19 cellular contexts compared by ENCODE assay signal in genomic region chr16:10255728-10256127, GRCh38.
DNase-seq lines count a peak whose midpoint lies in the region; ATAC-seq and TF ChIP-seq lines count a peak whose summit lies in the region.
"Had no signal": no experiment of that assay in that cellular context is flagged by ENCODE, and none has a peak within 500 bp of the region (broad histone marks: within the 10 kb centered on the region; RNA-seq: fewer than 3 reads in every experiment).

No MANE protein-coding gene starts in this region.

- H3K79me2 ChIP-seq in mammary epithelial cell (ENCODE audit: insufficient read depth, low read length) = no peaks in the 10 kb centered on the region

- intact Hi-C loops in mammary epithelial cell (cut with micrococcal nuclease) (loop anchor here (1.0 to 10.0 kb wide), 5 partner anchors 59 to 1381 kb away; no protein-coding TSS in a partner anchor), MCF 10A (cut with micrococcal nuclease) (loop anchor here (1.0 kb wide), 1 partner anchor 254 kb away; no protein-coding TSS in a partner anchor), left cardiac atrium (cut with DNase I) (loop anchor here in 1 of 2 donors (2.0 to 10.0 kb wide), 2 partner anchors 255 to 479 kb away; no protein-coding TSS in a partner anchor), prostate gland (cut with DNase I) (loop anchor here (2.0 kb wide), 1 partner anchor 253 kb away; no protein-coding TSS in a partner anchor)

- no peaks in the 10 kb centered on the region for H3K27me3 Mint-ChIP-seq in MCF 10A (ENCODE audit: insufficient read depth, unreplicated experiment)
- peaks cover 12% of the 10 kb centered on the region for H3K27me3 Mint-ChIP-seq in activated T-helper 17 cell treated with anti-CD3 and anti-CD28 coated beads, Interleukin-2, amount 50 U/mL, for 72 hours
- H3K27me3 Mint-ChIP-seq in T-helper 2 cell treated with Interferon-gamma antibody and Interleukin-4, amounts not matched to agents 5 μg/mL and 100 μg/mL, for 36 hours (ENCODE audit: low read depth) = peaks cover 2% of the 10 kb centered on the region

- H4K20me1 ChIP-seq in mammary epithelial cell (ENCODE audit: insufficient read depth, low read length) = no peaks in the 10 kb centered on the region

- in situ Hi-C loops in mammary epithelial cell (cut with MboI; ENCODE audit: low sequenced_read_pairs in 2 of 2) = loop anchor here (5.0 kb wide), 1 partner anchor 252 kb away; no protein-coding TSS in a partner anchor

- peaks cover 11% of the 10 kb centered on the region for H3K4me1 Mint-ChIP-seq in MCF 10A (ENCODE audit: insufficient read depth, unreplicated experiment)
- H3K4me1 Mint-ChIP-seq in activated T-helper 17 cell treated with anti-CD3 and anti-CD28 coated beads, Interleukin-2, amount 50 U/mL, for 72 hours = no peaks in the 10 kb centered on the region
- H3K4me1 Mint-ChIP-seq in T-helper 2 cell treated with Interferon-gamma antibody and Interleukin-4, amounts not matched to agents 5 μg/mL and 100 μg/mL, for 36 hours (ENCODE audit: low read depth) = no peaks in the 10 kb centered on the region

- no peak for ATAC-seq in activated T-helper 17 cell treated with anti-CD3 and anti-CD28 coated beads, Interleukin-2, amount 50 U/mL, for 72 hours (replicated peaks)
- peak; percentile 50 to 91 for ATAC-seq in left cardiac atrium
- ATAC-seq in SK-N-SH treated with all-trans-retinoic acid at 6 μM for 48 hours = no peak

- H3K36me3 Mint-ChIP-seq in MCF 10A (ENCODE audit: insufficient read depth, unreplicated experiment) = no peaks in the 10 kb centered on the region
- no peaks in the 10 kb centered on the region for H3K36me3 Mint-ChIP-seq in activated T-helper 17 cell treated with anti-CD3 and anti-CD28 coated beads, Interleukin-2, amount 50 U/mL, for 72 hours (ENCODE audit: low read depth)
- H3K36me3 Mint-ChIP-seq in T-helper 2 cell treated with Interferon-gamma antibody and Interleukin-4, amounts not matched to agents 5 μg/mL and 100 μg/mL, for 36 hours (ENCODE audit: low read depth) = no peaks in the 10 kb centered on the region

- BruUV-seq in mammary epithelial cell (replicated peaks; lab: Mats Ljungman, UMichigan) = no TSS peak
- BruUV-seq in MCF 10A (replicated peaks; lab: Mats Ljungman, UMichigan) = no TSS peak

- H3K27ac Mint-ChIP-seq in MCF 10A (ENCODE audit: low read depth, unreplicated experiment) = no peak overlapping the region
- H3K27ac Mint-ChIP-seq in activated T-helper 17 cell treated with anti-CD3 and anti-CD28 coated beads, Interleukin-2, amount 50 U/mL, for 72 hours = peak overlapping the region; percentile 15
- no peak overlapping the region for H3K27ac Mint-ChIP-seq in T-helper 2 cell treated with Interferon-gamma antibody and Interleukin-4, amounts not matched to agents 5 μg/mL and 100 μg/mL, for 36 hours

- H3K36me3 ChIP-seq in mammary epithelial cell (ENCODE audit: insufficient read depth, low read length) (no peaks in the 10 kb centered on the region), prostate gland (no peaks in the 10 kb centered on the region)

- peaks cover 6% of the 10 kb centered on the region for H3K4me1 ChIP-seq in mammary epithelial cell (ENCODE audit: insufficient read depth, low read length)
- no peaks in the 10 kb centered on the region for H3K4me1 ChIP-seq in prostate gland (replicated peaks)

- no peak for TF ChIP-seq POLR2A in prostate gland (IDR thresholded peaks at IDR 0.05)

- no peak overlapping the region for H3K4me2 ChIP-seq in mammary epithelial cell (ENCODE audit: insufficient read depth, low read depth, low read length)
- H3K4me2 ChIP-seq: KMS-11, PC-9 had no signal

- H3K27me3 ChIP-seq in mammary epithelial cell (ENCODE audit: insufficient read depth, low read length) (no peaks in the 10 kb centered on the region), prostate gland (replicated peaks; ENCODE audit: insufficient read depth) (no peaks in the 10 kb centered on the region)

- peak overlapping the region; percentile 42 for H2AFZ ChIP-seq in mammary epithelial cell (ENCODE audit: low read depth, low read length)
- H2AFZ ChIP-seq: PC-9 had no signal

- POLR2A ChIA-PET in MCF 10A (lab: Yijun Ruan, JAX) = no interaction called here

- no peak for TF ChIP-seq CTCF in mammary epithelial cell (conservative IDR thresholded peaks at IDR 0.05 in 1 of 2, IDR thresholded peaks at IDR 0.05 in 1 of 2; ENCODE audit: extremely low read depth in 1 of 2, insufficient read depth in 1 of 2, low read depth in 1 of 2, low read length in 2 of 2)
- TF ChIP-seq CTCF in MCF 10A (IDR thresholded peaks at IDR 0.05; ENCODE audit: unreplicated experiment) = no peak
- TF ChIP-seq CTCF in prostate gland (IDR thresholded peaks at IDR 0.05) = no peak

- dilution Hi-C loops in mammary epithelial cell (cut with HindIII; ENCODE audit: low sequenced_read_pairs) = no loop called here

- no peak overlapping the region for H3K9ac ChIP-seq in mammary epithelial cell (ENCODE audit: insufficient read depth, low read length)
- H3K9ac ChIP-seq: KMS-11 had no signal

- H3K9me3 Mint-ChIP-seq in MCF 10A (ENCODE audit: unreplicated experiment) = no peaks in the 10 kb centered on the region
- H3K9me3 Mint-ChIP-seq in activated T-helper 17 cell treated with anti-CD3 and anti-CD28 coated beads, Interleukin-2, amount 50 U/mL, for 72 hours = no peaks in the 10 kb centered on the region
- H3K9me3 Mint-ChIP-seq in T-helper 2 cell treated with Interferon-gamma antibody and Interleukin-4, amounts not matched to agents 5 μg/mL and 100 μg/mL, for 36 hours = no peaks in the 10 kb centered on the region
- H3K9me3 Mint-ChIP-seq: H9 had no signal

- H3K27ac ChIP-seq in mammary epithelial cell (ENCODE audit: insufficient read depth, low read depth, low read length) = no peak overlapping the region
- H3K27ac ChIP-seq in prostate gland = no peak overlapping the region
- H3K27ac ChIP-seq: 22Rv1, KMS-11, PC-9 had no signal

- H3K4me3 ChIP-seq in mammary epithelial cell (replicated peaks in 1 of 3; ENCODE audit: insufficient read depth in 1 of 3, low read depth in 2 of 3, low read length in 3 of 3) (no peak overlapping the region), prostate gland (no peak overlapping the region)
- H3K4me3 ChIP-seq: PC-9 had no signal

- DNase-seq in mammary epithelial cell (no peak), MCF 10A (ENCODE audit: unreplicated experiment) (no peak), left cardiac atrium (no peak), prostate gland (ENCODE audit: low spot score) (peak; percentile 21), amygdala (lab: John Stamatoyannopoulos, UW) (no peak)
- no peak for DNase-seq in T-helper 2 cell treated with Interferon-gamma antibody and Interleukin-4, amounts not matched to agents 5 μg/mL and 100 μg/mL, for 36 hours (ENCODE audit: low spot score)
- DNase-seq: DMS 273 treated with DMSO at 0.1 percent for 48 hours, DND-41, H9, NCI-H1417, NCI-H1930, NCI-H226, NCI-H524, NCI-H82, PC-9 had no signal

- 34% methylated on average over 3 of the region's 3 CpGs for WGBS in mammary epithelial cell (ENCODE audit: low coverage, missing lambda C conversion rate)
- WGBS in prostate gland = 45% methylated on average over 3 of the region's 3 CpGs

- CTCF ChIA-PET in mammary epithelial cell (lab: Charles Lee; ENCODE audit: low non-redundant PET) (no interaction called here), MCF 10A (lab: Yijun Ruan, JAX) (interaction anchor here (0.6 to 5.2 kb wide), 24 partner anchors 9 to 1097 kb away, joined by 3 to 51 read pairs (median 4); no protein-coding TSS in a partner anchor)

- no peaks in the 10 kb centered on the region for H3K9me3 ChIP-seq in mammary epithelial cell (replicated peaks; ENCODE audit: insufficient read depth, low read length)
- H3K9me3 ChIP-seq in prostate gland = no peaks in the 10 kb centered on the region

- no peak overlapping the region for H3K4me3 Mint-ChIP-seq in MCF 10A (ENCODE audit: unreplicated experiment)
- H3K4me3 Mint-ChIP-seq in activated T-helper 17 cell treated with anti-CD3 and anti-CD28 coated beads, Interleukin-2, amount 50 U/mL, for 72 hours = no peak overlapping the region
- H3K4me3 Mint-ChIP-seq in T-helper 2 cell treated with Interferon-gamma antibody and Interleukin-4, amounts not matched to agents 5 μg/mL and 100 μg/mL, for 36 hours = no peak overlapping the region

TF ChIP-seq in SK-N-SH treated with all-trans-retinoic acid at 6 μM for 48 hours, 23 proteins besides CTCF, POLR2A, EP300 and RAD21 (continues in another document):
- TF ChIP-seq TCF4 (CRISPR knock-in tag; IDR thresholded peaks at IDR 0.05; ENCODE audit: borderline replicate concordance) = no peak
- no peak for TF ChIP-seq TOX (CRISPR knock-in tag; IDR thresholded peaks at IDR 0.05; ENCODE audit: borderline replicate concordance)
- no peak for TF ChIP-seq RARB (CRISPR knock-in tag; IDR thresholded peaks at IDR 0.05)
- TF ChIP-seq CREB5 (CRISPR knock-in tag; IDR thresholded peaks at IDR 0.05; ENCODE audit: low read depth) = no peak
- TF ChIP-seq BACH2 (CRISPR knock-in tag; IDR thresholded peaks at IDR 0.05; ENCODE audit: borderline replicate concordance) = no peak
- TF ChIP-seq ZFP30 (CRISPR knock-in tag; IDR thresholded peaks at IDR 0.05) = no peak
- TF ChIP-seq GLIS3 (CRISPR knock-in tag; IDR thresholded peaks at IDR 0.05) = no peak

Comparison
In these comparisons a context has a peak if more than half of its experiments do, and no peak if none do; other contexts are left out.
1. ATAC-seq: peak in left cardiac atrium (2 of 2); none in activated T-helper 17 cell treated with anti-CD3 and anti-CD28 coated beads, Interleukin-2, amount 50 U/mL, for 72 hours (single experiment) and SK-N-SH treated with all-trans-retinoic acid at 6 μM for 48 hours (single experiment).